In genomic region chr19:18437481-18438330, GRCh38 we compare ENCODE assay signal across 8 cellular contexts. TPM values are rescaled to one million over a fixed set of nuclear protein-coding genes. Genes with fewer than 3 reads are reported as not detected.
DNase-seq lines count a peak whose midpoint lies in the region; ATAC-seq and TF ChIP-seq lines count a peak whose summit lies in the region.

Gene ISYNA1 (minus strand): TSS chr19:18438133. CDS start chr19:18437979, 154 bp downstream.

- no peaks in the 10 kb centered on the region for H3K9me3 ChIP-seq in upper lobe of right lung

- no peaks in the 10 kb centered on the region for H3K36me3 ChIP-seq in upper lobe of right lung

- peak within 1 kb of the TSS; percentile 58 for H3K27ac ChIP-seq in upper lobe of right lung

- peak within 1 kb of the TSS; percentile 69 for H3K4me3 ChIP-seq in fibroblast of pulmonary artery (replicated peaks; ENCODE audit: low read depth, low read length)
- H3K4me3 ChIP-seq in upper lobe of right lung = peak within 1 kb of the TSS; percentile 63

- DNase-seq in DMS 273 (lab: John Stamatoyannopoulos, UW; ENCODE audit: unreplicated experiment) = peak; percentile 79
- no peak for DNase-seq in DMS 273 treated with DMSO at 0.1 percent for 48 hours (lab: John Stamatoyannopoulos, UW)
- peak; percentile 41 for DNase-seq in NCI-H2196 treated with DMSO at 0.1 percent for 48 hours (lab: John Stamatoyannopoulos, UW; ENCODE audit: unreplicated experiment)
- no peak for DNase-seq in activated T-helper 1 cell treated with anti-CD3 and anti-CD28 coated beads, Interleukin-12 subunit alpha, Interleukin-12 subunit beta, Interleukin-2, Interleukin-4 antibody, amounts not matched to agents 30 ng/mL and 10 ng/mL and 1 ng/mL, durations not matched to agents 14 hours and 24 hours and 36 hours (ENCODE audit: low spot score)
- DNase-seq in fibroblast of pulmonary artery (ENCODE audit: low read depth) = peak; percentile 60
- peak; percentile 74 for DNase-seq in nephron progenitor cell
- peak; percentile 82 for DNase-seq in upper lobe of right lung
- no peak for DNase-seq in NCI-H524 treated with DMSO at 0.1 percent for 48 hours (lab: John Stamatoyannopoulos, UW)

- intact Hi-C loops in activated T-helper 1 cell treated with anti-CD3 and anti-CD28 coated beads, Interleukin-12 subunit alpha, Interleukin-12 subunit beta, Interleukin-2, Interleukin-4 antibody, amounts not matched to agents 30 ng/mL and 10 ng/mL and 1 ng/mL, durations not matched to agents 14 hours and 24 hours and 36 hours (cut with micrococcal nuclease) = no loop called here
- intact Hi-C loops in upper lobe of right lung (cut with DNase I) = no loop called here

- peaks cover 5% of the 10 kb centered on the region for H3K9me3 Mint-ChIP-seq in activated T-helper 1 cell treated with anti-CD3 and anti-CD28 coated beads, Interleukin-12 subunit alpha, Interleukin-12 subunit beta, Interleukin-2, Interleukin-4 antibody, amounts not matched to agents 30 ng/mL and 10 ng/mL and 1 ng/mL, durations not matched to agents 14 hours and 24 hours and 36 hours
- no peaks in the 10 kb centered on the region for H3K9me3 Mint-ChIP-seq in nephron progenitor cell

- peak; percentile 21 for ATAC-seq in upper lobe of right lung

- H3K27ac Mint-ChIP-seq in activated T-helper 1 cell treated with anti-CD3 and anti-CD28 coated beads, Interleukin-12 subunit alpha, Interleukin-12 subunit beta, Interleukin-2, Interleukin-4 antibody, amounts not matched to agents 30 ng/mL and 10 ng/mL and 1 ng/mL, durations not matched to agents 14 hours and 24 hours and 36 hours = no peak within 1 kb of the TSS
- H3K27ac Mint-ChIP-seq in nephron progenitor cell = peak within 1 kb of the TSS; percentile 94

- TF ChIP-seq CTCF in fibroblast of pulmonary artery (IDR thresholded peaks at IDR 0.05; ENCODE audit: low read length, missing control alignments) (no peak), nephron progenitor cell (IDR thresholded peaks at IDR 0.05) (no peak), upper lobe of right lung (IDR thresholded peaks at IDR 0.05) (no peak)

- no peaks in the 10 kb centered on the region for H3K27me3 ChIP-seq in upper lobe of right lung

- peaks cover 2% of the 10 kb centered on the region for H3K27me3 Mint-ChIP-seq in activated T-helper 1 cell treated with anti-CD3 and anti-CD28 coated beads, Interleukin-12 subunit alpha, Interleukin-12 subunit beta, Interleukin-2, Interleukin-4 antibody, amounts not matched to agents 30 ng/mL and 10 ng/mL and 1 ng/mL, durations not matched to agents 14 hours and 24 hours and 36 hours (ENCODE audit: insufficient read depth)
- H3K27me3 Mint-ChIP-seq in nephron progenitor cell (ENCODE audit: low read depth, poor library complexity) = peaks cover 8% of the 10 kb centered on the region

- H3K4me1 Mint-ChIP-seq in activated T-helper 1 cell treated with anti-CD3 and anti-CD28 coated beads, Interleukin-12 subunit alpha, Interleukin-12 subunit beta, Interleukin-2, Interleukin-4 antibody, amounts not matched to agents 30 ng/mL and 10 ng/mL and 1 ng/mL, durations not matched to agents 14 hours and 24 hours and 36 hours (ENCODE audit: low read depth) = peaks cover 20% of the 10 kb centered on the region
- peaks cover 56% of the 10 kb centered on the region for H3K4me1 Mint-ChIP-seq in nephron progenitor cell

- peaks cover 25% of the 10 kb centered on the region for H3K4me1 ChIP-seq in upper lobe of right lung

- peaks cover 10% of the 10 kb centered on the region for H3K36me3 Mint-ChIP-seq in activated T-helper 1 cell treated with anti-CD3 and anti-CD28 coated beads, Interleukin-12 subunit alpha, Interleukin-12 subunit beta, Interleukin-2, Interleukin-4 antibody, amounts not matched to agents 30 ng/mL and 10 ng/mL and 1 ng/mL, durations not matched to agents 14 hours and 24 hours and 36 hours (ENCODE audit: low read depth)
- peaks cover 15% of the 10 kb centered on the region for H3K36me3 Mint-ChIP-seq in nephron progenitor cell (ENCODE audit: low read depth)

- peak within 1 kb of the TSS; percentile 68 for H3K4me3 Mint-ChIP-seq in activated T-helper 1 cell treated with anti-CD3 and anti-CD28 coated beads, Interleukin-12 subunit alpha, Interleukin-12 subunit beta, Interleukin-2, Interleukin-4 antibody, amounts not matched to agents 30 ng/mL and 10 ng/mL and 1 ng/mL, durations not matched to agents 14 hours and 24 hours and 36 hours
- H3K4me3 Mint-ChIP-seq in nephron progenitor cell = peak within 1 kb of the TSS; percentile 80

RNA-seq across cellular contexts. Expression of gene ISYNA1, which starts in this region (rescaled TPM):
- total RNA-seq in activated T-helper 1 cell treated with anti-CD3 and anti-CD28 coated beads, Interleukin-12 subunit alpha, Interleukin-12 subunit beta, Interleukin-2, Interleukin-4 antibody, amounts not matched to agents 30 ng/mL and 10 ng/mL and 1 ng/mL, durations not matched to agents 14 hours and 24 hours and 36 hours = 9.0 and 10.7 TPM in 2 replicates
- total RNA-seq in upper lobe of right lung = 34.6 TPM

Comparison
In these comparisons a context has a peak if more than half of its experiments do, and no peak if none do; other contexts are left out.
1. DNase-seq: peak in DMS 273 (single experiment), NCI-H2196 treated with DMSO at 0.1 percent for 48 hours (single experiment), fibroblast of pulmonary artery (single experiment), nephron progenitor cell (single experiment) and upper lobe of right lung (single experiment); none in DMS 273 treated with DMSO at 0.1 percent for 48 hours (single experiment), activated T-helper 1 cell treated with anti-CD3 and anti-CD28 coated beads, Interleukin-12 subunit alpha, Interleukin-12 subunit beta, Interleukin-2, Interleukin-4 antibody, amounts not matched to agents 30 ng/mL and 10 ng/mL and 1 ng/mL, durations not matched to agents 14 hours and 24 hours and 36 hours (single experiment) and NCI-H524 treated with DMSO at 0.1 percent for 48 hours (single experiment).